In the genomic region with DNA sequence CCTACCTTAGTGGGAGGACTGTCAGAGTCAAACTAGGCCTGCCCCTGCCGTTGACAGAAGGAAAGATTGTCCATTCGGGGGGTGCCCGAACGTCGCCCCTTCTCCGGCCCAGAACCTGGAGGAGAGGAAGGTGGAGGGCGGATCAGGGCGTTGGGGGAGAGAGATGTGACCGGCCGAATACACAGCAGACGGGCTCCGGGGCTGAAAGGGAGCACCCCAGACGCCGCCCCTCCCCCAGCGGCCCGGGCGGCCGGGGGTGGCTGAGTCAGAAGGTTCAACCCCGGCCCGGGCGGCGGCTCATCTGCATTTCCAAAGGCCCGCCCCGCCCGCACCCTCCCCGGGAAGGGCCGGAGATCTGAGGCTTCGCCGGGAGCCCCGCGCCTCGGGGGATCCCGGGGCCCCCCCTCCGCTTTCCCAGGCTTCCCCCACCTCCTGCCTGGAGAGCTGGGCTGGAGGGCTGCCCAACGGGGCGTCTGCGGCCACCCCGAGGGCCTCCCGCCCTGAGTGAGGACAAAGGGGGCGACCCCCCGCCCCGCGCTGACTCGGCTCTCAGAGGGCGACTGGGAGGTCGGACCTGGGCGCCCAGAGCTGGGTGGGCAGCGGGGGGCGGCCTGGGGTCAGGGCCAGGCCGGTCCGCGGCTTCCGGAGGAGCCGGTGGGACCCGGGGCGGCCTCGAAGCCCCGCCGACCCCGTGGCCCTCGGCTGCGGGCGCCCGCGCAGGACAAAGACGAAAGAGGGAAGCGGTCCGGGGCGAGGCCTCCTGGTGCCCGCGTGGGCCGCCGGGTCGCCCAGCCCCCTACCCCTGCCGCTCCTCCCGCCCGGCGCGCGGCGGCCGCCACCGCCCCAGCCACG, we compare ENCODE assay signal across 1 cellular context.
TF ChIP-seq lines count a peak whose summit lies in the region.

No MANE protein-coding gene starts in this region.

TF ChIP-seq in SK-N-SH treated with all-trans-retinoic acid at 6 μM for 48 hours, 23 proteins besides CTCF, POLR2A, EP300 and RAD21 (continued from another document):
- TF ChIP-seq, protein P1, sequence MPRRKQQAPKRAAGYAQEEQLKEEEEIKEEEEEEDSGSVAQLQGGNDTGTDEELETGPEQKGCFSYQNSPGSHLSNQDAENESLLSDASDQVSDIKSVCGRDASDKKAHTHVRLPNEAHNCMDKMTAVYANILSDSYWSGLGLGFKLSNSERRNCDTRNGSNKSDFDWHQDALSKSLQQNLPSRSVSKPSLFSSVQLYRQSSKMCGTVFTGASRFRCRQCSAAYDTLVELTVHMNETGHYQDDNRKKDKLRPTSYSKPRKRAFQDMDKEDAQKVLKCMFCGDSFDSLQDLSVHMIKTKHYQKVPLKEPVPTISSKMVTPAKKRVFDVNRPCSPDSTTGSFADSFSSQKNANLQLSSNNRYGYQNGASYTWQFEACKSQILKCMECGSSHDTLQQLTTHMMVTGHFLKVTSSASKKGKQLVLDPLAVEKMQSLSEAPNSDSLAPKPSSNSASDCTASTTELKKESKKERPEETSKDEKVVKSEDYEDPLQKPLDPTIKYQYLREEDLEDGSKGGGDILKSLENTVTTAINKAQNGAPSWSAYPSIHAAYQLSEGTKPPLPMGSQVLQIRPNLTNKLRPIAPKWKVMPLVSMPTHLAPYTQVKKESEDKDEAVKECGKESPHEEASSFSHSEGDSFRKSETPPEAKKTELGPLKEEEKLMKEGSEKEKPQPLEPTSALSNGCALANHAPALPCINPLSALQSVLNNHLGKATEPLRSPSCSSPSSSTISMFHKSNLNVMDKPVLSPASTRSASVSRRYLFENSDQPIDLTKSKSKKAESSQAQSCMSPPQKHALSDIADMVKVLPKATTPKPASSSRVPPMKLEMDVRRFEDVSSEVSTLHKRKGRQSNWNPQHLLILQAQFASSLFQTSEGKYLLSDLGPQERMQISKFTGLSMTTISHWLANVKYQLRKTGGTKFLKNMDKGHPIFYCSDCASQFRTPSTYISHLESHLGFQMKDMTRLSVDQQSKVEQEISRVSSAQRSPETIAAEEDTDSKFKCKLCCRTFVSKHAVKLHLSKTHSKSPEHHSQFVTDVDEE (CRISPR knock-in tag; IDR thresholded peaks at IDR 0.05), result no peak
- TF ChIP-seq CSDC2 (CRISPR knock-in tag; IDR thresholded peaks at IDR 0.05) (no peak), RARB (CRISPR knock-in tag; IDR thresholded peaks at IDR 0.05) (no peak), ZFP30 (CRISPR knock-in tag; IDR thresholded peaks at IDR 0.05) (no peak), ZFP3 (CRISPR knock-in tag; IDR thresholded peaks at IDR 0.05) (peak; percentile 52; the same call in 1 of the 2 replicates)
